ENCODE assay signal across 1 cellular context in the genomic region with DNA sequence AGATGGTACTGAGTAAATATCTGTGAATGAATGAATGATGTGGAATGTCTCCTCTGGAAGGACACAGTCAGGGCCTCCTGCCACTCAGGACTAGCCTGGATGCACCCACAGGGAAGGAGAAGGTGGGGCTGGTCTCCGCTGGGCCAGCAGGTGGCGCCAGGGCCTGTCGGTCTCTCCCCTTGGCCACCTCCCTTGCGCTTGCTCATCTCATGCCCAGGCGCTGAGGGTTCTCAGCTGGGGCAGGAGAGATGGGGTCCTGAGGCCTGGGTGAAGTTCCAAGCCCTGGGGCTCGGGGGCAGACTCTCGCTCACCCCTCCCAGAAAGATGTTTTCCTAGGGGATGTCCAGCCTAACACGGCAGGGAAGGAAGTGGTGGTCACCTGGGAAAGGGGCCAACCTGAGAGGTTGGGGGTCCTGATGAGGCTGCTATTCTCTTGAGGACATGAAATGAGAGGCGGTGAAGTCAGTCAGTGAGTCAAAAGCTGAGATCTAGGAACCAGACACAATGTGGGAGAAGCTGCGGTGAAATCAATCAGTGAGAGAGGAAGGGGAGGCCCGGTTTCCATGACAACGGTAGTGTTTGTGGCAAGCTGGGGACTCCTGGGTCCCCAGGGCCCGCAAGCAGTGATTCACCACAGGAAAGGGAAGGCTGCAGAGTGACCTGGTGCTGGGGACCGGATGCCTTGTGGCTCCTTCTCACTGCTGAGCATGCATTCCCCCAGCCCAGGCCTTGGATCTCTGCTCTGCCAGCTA.
TF ChIP-seq lines count a peak whose summit lies in the region.

No MANE protein-coding gene starts in this region.

TF ChIP-seq in GM23338, 12 proteins besides CTCF, POLR2A, EP300 and RAD21 (continued from another document):
- no peak for TF ChIP-seq ZNF331 (CRISPR knock-in tag; IDR thresholded peaks at IDR 0.05; ENCODE audit: low read depth)
- TF ChIP-seq, protein P1, sequence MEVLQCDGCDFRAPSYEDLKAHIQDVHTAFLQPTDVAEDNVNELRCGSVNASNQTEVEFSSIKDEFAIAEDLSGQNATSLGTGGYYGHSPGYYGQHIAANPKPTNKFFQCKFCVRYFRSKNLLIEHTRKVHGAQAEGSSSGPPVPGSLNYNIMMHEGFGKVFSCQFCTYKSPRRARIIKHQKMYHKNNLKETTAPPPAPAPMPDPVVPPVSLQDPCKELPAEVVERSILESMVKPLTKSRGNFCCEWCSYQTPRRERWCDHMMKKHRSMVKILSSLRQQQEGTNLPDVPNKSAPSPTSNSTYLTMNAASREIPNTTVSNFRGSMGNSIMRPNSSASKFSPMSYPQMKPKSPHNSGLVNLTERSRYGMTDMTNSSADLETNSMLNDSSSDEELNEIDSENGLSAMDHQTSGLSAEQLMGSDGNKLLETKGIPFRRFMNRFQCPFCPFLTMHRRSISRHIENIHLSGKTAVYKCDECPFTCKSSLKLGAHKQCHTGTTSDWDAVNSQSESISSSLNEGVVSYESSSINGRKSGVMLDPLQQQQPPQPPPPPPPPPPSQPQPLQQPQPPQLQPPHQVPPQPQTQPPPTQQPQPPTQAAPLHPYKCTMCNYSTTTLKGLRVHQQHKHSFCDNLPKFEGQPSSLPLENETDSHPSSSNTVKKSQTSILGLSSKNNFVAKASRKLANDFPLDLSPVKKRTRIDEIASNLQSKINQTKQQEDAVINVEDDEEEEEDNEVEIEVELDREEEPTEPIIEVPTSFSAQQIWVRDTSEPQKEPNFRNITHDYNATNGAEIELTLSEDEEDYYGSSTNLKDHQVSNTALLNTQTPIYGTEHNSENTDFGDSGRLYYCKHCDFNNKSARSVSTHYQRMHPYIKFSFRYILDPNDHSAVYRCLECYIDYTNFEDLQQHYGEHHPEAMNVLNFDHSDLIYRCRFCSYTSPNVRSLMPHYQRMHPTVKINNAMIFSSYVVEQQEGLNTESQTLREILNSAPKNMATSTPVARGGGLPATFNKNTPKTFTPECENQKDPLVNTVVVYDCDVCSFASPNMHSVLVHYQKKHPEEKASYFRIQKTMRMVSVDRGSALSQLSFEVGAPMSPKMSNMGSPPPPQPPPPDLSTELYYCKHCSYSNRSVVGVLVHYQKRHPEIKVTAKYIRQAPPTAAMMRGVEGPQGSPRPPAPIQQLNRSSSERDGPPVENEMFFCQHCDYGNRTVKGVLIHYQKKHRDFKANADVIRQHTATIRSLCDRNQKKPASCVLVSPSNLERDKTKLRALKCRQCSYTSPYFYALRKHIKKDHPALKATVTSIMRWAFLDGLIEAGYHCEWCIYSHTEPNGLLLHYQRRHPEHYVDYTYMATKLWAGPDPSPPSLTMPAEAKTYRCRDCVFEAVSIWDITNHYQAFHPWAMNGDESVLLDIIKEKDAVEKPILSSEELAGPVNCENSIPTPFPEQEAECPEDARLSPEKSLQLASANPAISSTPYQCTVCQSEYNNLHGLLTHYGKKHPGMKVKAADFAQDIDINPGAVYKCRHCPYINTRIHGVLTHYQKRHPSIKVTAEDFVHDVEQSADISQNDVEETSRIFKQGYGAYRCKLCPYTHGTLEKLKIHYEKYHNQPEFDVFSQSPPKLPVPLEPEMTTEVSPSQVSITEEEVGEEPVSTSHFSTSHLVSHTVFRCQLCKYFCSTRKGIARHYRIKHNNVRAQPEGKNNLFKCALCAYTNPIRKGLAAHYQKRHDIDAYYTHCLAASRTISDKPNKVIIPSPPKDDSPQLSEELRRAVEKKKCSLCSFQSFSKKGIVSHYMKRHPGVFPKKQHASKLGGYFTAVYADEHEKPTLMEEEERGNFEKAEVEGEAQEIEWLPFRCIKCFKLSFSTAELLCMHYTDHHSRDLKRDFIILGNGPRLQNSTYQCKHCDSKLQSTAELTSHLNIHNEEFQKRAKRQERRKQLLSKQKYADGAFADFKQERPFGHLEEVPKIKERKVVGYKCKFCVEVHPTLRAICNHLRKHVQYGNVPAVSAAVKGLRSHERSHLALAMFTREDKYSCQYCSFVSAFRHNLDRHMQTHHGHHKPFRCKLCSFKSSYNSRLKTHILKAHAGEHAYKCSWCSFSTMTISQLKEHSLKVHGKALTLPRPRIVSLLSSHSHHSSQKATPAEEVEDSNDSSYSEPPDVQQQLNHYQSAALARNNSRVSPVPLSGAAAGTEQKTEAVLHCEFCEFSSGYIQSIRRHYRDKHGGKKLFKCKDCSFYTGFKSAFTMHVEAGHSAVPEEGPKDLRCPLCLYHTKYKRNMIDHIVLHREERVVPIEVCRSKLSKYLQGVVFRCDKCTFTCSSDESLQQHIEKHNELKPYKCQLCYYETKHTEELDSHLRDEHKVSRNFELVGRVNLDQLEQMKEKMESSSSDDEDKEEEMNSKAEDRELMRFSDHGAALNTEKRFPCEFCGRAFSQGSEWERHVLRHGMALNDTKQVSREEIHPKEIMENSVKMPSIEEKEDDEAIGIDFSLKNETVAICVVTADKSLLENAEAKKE (CRISPR knock-in tag; IDR thresholded peaks at IDR 0.05), result no peak
- TF ChIP-seq NANOG (IDR thresholded peaks at IDR 0.05; ENCODE audit: borderline replicate concordance), result no peak
- no peak for TF ChIP-seq EZH2 (IDR thresholded peaks at IDR 0.05; ENCODE audit: low read depth, unreplicated experiment)
